27 cellular contexts compared by ENCODE assay signal in genomic region chr13:41925014-41925413, GRCh38.
"Had no signal": no experiment of that assay in that cellular context is flagged by ENCODE, and none has a peak within 500 bp of the region (broad histone marks: within the 10 kb centered on the region; RNA-seq: fewer than 3 reads in every experiment).

No MANE protein-coding gene starts in this region.

- H3K27me3 Mint-ChIP-seq: naive thymus-derived CD8-positive, alpha-beta T cell; stimulated activated memory B cell treated with anti-CD40 and anti-IgM and Interleukin-4, amounts not matched to agents 10 μg/mL and 1 μg/mL and 100 μg/mL, for 72 hours had no signal

- H3K4me3 ChIP-seq: coronary artery, esophagus muscularis mucosa, gastroesophageal sphincter, heart right ventricle, lower lobe of right lung, prostate gland, right atrium auricular region, sigmoid colon, thoracic aorta, tibial nerve, upper lobe of left lung had no signal

- H3K27ac Mint-ChIP-seq: nephron progenitor cell; stimulated activated memory B cell treated with anti-CD40 and anti-IgM and Interleukin-4, amounts not matched to agents 10 μg/mL and 1 μg/mL and 100 μg/mL, for 72 hours had no signal

- FAIRE-seq: endothelial cell of umbilical vein, keratinocyte, urothelium cell line had no signal

- H3K4me3 Mint-ChIP-seq: immature natural killer cell; nephron progenitor cell; stimulated activated memory B cell treated with anti-CD40 and anti-IgM and Interleukin-4, amounts not matched to agents 10 μg/mL and 1 μg/mL and 100 μg/mL, for 72 hours had no signal

- H3K9me3 ChIP-seq: prostate gland had no signal

- DNase-seq: dermis blood vessel endothelial cell; effector memory CD4-positive, alpha-beta T cell; foreskin keratinocyte; heart right ventricle; hippocampal formation; immature natural killer cell; left ventricle myocardium superior; lower lobe of right lung; naive thymus-derived CD8-positive, alpha-beta T cell; nephron progenitor cell; nucleus accumbens; sigmoid colon; stimulated activated CD4-positive, alpha-beta T cell treated with anti-CD3 and anti-CD28 coated beads, Interleukin-2, amount 100 ng/mL, for 24 hours; stimulated activated CD4-positive, alpha-beta T cell treated with anti-CD3 and anti-CD28 coated beads, Interleukin-4, amount 100 ng/mL, for 24 hours; stimulated activated naive CD8-positive, alpha-beta T cell treated with anti-CD3 and anti-CD28 coated beads, Interleukin-15, Interleukin-2, amounts not matched to agents 100 U/mL and 50 U/mL, for 24 hours; upper lobe of left lung had no signal

- H3K27me3 ChIP-seq: esophagus muscularis mucosa, foreskin keratinocyte, gastroesophageal sphincter, heart right ventricle, right atrium auricular region, sigmoid colon, tibial nerve, upper lobe of left lung had no signal

- H3K27ac ChIP-seq: coronary artery, esophagus muscularis mucosa, foreskin keratinocyte, gastroesophageal sphincter, heart right ventricle, lower lobe of right lung, prostate gland, right atrium auricular region, sigmoid colon, thoracic aorta, tibial nerve, upper lobe of left lung had no signal

- H3K4me1 ChIP-seq: foreskin keratinocyte, gastroesophageal sphincter, prostate gland had no signal

- H3K36me3 ChIP-seq: lower lobe of right lung, prostate gland, right atrium auricular region, thoracic aorta had no signal

- ATAC-seq: foreskin keratinocyte; gastroesophageal sphincter; heart right ventricle; left ventricle myocardium superior; lower lobe of right lung; naive thymus-derived CD8-positive, alpha-beta T cell; stimulated activated memory B cell treated with anti-CD40 and anti-IgM and Interleukin-4, amounts not matched to agents 10 μg/mL and 1 μg/mL and 100 μg/mL, for 72 hours had no signal
